22 cellular contexts compared by ENCODE assay signal in genomic region chr11:2766166-2766565, GRCh38.
DNase-seq lines count a peak whose midpoint lies in the region; ATAC-seq and TF ChIP-seq lines count a peak whose summit lies in the region.
"Had no signal": no experiment of that assay in that cellular context is flagged by ENCODE, and none has a peak within 500 bp of the region (broad histone marks: within the 10 kb centered on the region; RNA-seq: fewer than 3 reads in every experiment).

No MANE protein-coding gene starts in this region.

- ATAC-seq in central memory CD8-positive, alpha-beta T cell (replicated peaks; ENCODE audit: extremely low read depth, poor library complexity, severe bottlenecking): no peak

- no peak overlapping the region for H3K4me3 Mint-ChIP-seq in central memory CD8-positive, alpha-beta T cell
- no peak overlapping the region for H3K4me3 Mint-ChIP-seq in endodermal cell
- H3K4me3 Mint-ChIP-seq in activated T-helper 2 cell treated with anti-CD3 and anti-CD28 coated beads, Interferon-gamma antibody, Interleukin-2, Interleukin-4, amounts not matched to agents 10 μg/mL and 5 μg/mL and 100 μg/mL, durations not matched to agents 14 hours and 24 hours and 36 hours (ENCODE audit: low read depth): no peak overlapping the region
- H3K4me3 Mint-ChIP-seq: H9 had no signal

- H3K27ac ChIP-seq in endodermal cell (ENCODE audit: low read depth, low read length) (no peak overlapping the region), spleen (no peak overlapping the region), PC-9 (no peak overlapping the region)
- H3K27ac ChIP-seq: GM23248 had no signal

- H4K20me1 ChIP-seq in PC-9 (ENCODE audit: insufficient read depth): no peaks in the 10 kb centered on the region

- H3K4me1 ChIP-seq in endodermal cell (ENCODE audit: control insufficient read depth, insufficient read depth, low read length) (no peaks in the 10 kb centered on the region), spleen (no peaks in the 10 kb centered on the region), PC-9 (replicated peaks; ENCODE audit: insufficient read depth) (no peaks in the 10 kb centered on the region)
- H3K4me1 ChIP-seq: BE2C had no signal

- H3K36me3 Mint-ChIP-seq in central memory CD8-positive, alpha-beta T cell (ENCODE audit: insufficient read depth): peaks cover 7% of the 10 kb centered on the region
- H3K36me3 Mint-ChIP-seq in endodermal cell (ENCODE audit: low read depth): no peaks in the 10 kb centered on the region
- no peaks in the 10 kb centered on the region for H3K36me3 Mint-ChIP-seq in activated T-helper 2 cell treated with anti-CD3 and anti-CD28 coated beads, Interferon-gamma antibody, Interleukin-2, Interleukin-4, amounts not matched to agents 10 μg/mL and 5 μg/mL and 100 μg/mL, durations not matched to agents 14 hours and 24 hours and 36 hours (ENCODE audit: low read depth)

- H3K9me3 ChIP-seq in endodermal cell (ENCODE audit: control insufficient read depth, low read length) (no peaks in the 10 kb centered on the region), spleen (no peaks in the 10 kb centered on the region), PC-9 (ENCODE audit: insufficient read depth, low read depth) (no peaks in the 10 kb centered on the region)
- H3K9me3 ChIP-seq: BE2C had no signal

- intact Hi-C loops in spleen (cut with DNase I; ENCODE audit: low total_unique reads) (no loop called here), PC-9 (cut with micrococcal nuclease; ENCODE audit: unreplicated experiment) (no loop called here)
- intact Hi-C loops in activated T-helper 2 cell treated with anti-CD3 and anti-CD28 coated beads, Interferon-gamma antibody, Interleukin-2, Interleukin-4, amounts not matched to agents 10 μg/mL and 5 μg/mL and 100 μg/mL, durations not matched to agents 14 hours and 24 hours and 36 hours (cut with micrococcal nuclease): no loop called here

- H3K27me3 ChIP-seq in endodermal cell (ENCODE audit: control insufficient read depth, insufficient read depth, low read length, poor library complexity, severe bottlenecking) (peaks cover 11% of the 10 kb centered on the region), spleen (replicated peaks in 1 of 7) (no peaks in the 10 kb centered on the region), PC-9 (ENCODE audit: insufficient read depth, low read depth) (no peaks in the 10 kb centered on the region)
- H3K27me3 ChIP-seq: BE2C had no signal

- H3K4me3 ChIP-seq in endodermal cell (ENCODE audit: low read length): no peak overlapping the region
- H3K4me3 ChIP-seq in spleen: no peak overlapping the region
- H3K4me3 ChIP-seq in PC-9: no peak overlapping the region
- H3K4me3 ChIP-seq: GM23248 had no signal

- no peak overlapping the region for H3K4me2 ChIP-seq in PC-9

- no peaks in the 10 kb centered on the region for H3K9me2 ChIP-seq in PC-9 (ENCODE audit: insufficient read depth)

- POLR2A ChIA-PET in PC-9 (lab: Charles Lee; ENCODE audit: unreplicated experiment): no interaction called here

- TF ChIP-seq POLR2A in spleen (IDR thresholded peaks at IDR 0.05): no peak

- H3K36me3 ChIP-seq in endodermal cell (ENCODE audit: control insufficient read depth, insufficient read depth, low read length) (no peaks in the 10 kb centered on the region), spleen (peaks cover 0 to 28% (median 0%) of the 10 kb centered on the region in 6 donors), PC-9 (ENCODE audit: low read depth) (no peaks in the 10 kb centered on the region)
- H3K36me3 ChIP-seq: BE2C had no signal

- peak; percentile 26 for DNase-seq in activated CD8-positive, alpha-beta memory T cell treated with anti-CD3 and anti-CD28 coated beads, Interleukin-2, amount 50 U/mL, for 48 hours
- DNase-seq in activated CD8-positive, alpha-beta memory T cell treated with anti-CD3 and anti-CD28 coated beads for 24 hours: no peak
- peak in 1 of 2 donors; percentile 11 for DNase-seq in central memory CD8-positive, alpha-beta T cell (ENCODE audit: low spot score in 2 of 2)
- DNase-seq in endodermal cell (peak; percentile 13), spleen (peak; percentile 23), PC-9 (no peak), activated gamma-delta T cell treated with Interleukin-2 at 50 U/mL for 16 hours (no peak)
- DNase-seq in activated T-helper 2 cell treated with anti-CD3 and anti-CD28 coated beads, Interferon-gamma antibody, Interleukin-2, Interleukin-4, amounts not matched to agents 10 μg/mL and 5 μg/mL and 100 μg/mL, durations not matched to agents 14 hours and 24 hours and 36 hours (ENCODE audit: low spot score): no peak
- DNase-seq: BE2C, EL, GF-D8, GM23248, H9, Kasumi-1, NCI-H1694, NCI-H2081, NCI-H2171, NCI-H345, NCI-H524, NCI-H82, OCI-M1, SHP77 had no signal

- H3K9me3 Mint-ChIP-seq in central memory CD8-positive, alpha-beta T cell: no peaks in the 10 kb centered on the region
- no peaks in the 10 kb centered on the region for H3K9me3 Mint-ChIP-seq in endodermal cell
- peaks cover 6% of the 10 kb centered on the region for H3K9me3 Mint-ChIP-seq in activated T-helper 2 cell treated with anti-CD3 and anti-CD28 coated beads, Interferon-gamma antibody, Interleukin-2, Interleukin-4, amounts not matched to agents 10 μg/mL and 5 μg/mL and 100 μg/mL, durations not matched to agents 14 hours and 24 hours and 36 hours
- H3K9me3 Mint-ChIP-seq: H9 had no signal

- 96 to 100% methylated on average over 2 to 4 of the region's 4 CpGs for WGBS in endodermal cell (ENCODE audit: insufficient coverage in 1 of 2, insufficient read length in 1 of 2), 2 experiments
- 89 to 97% (median 92%) methylated on average over 4 of the region's 4 CpGs for WGBS in spleen, 5 donors

- no TSS peak for BruUV-seq in PC-9 (replicated peaks; lab: Mats Ljungman, UMichigan)

- peaks cover under 1% of the 10 kb centered on the region for H3K4me1 Mint-ChIP-seq in central memory CD8-positive, alpha-beta T cell
- no peaks in the 10 kb centered on the region for H3K4me1 Mint-ChIP-seq in endodermal cell
- H3K4me1 Mint-ChIP-seq in activated T-helper 2 cell treated with anti-CD3 and anti-CD28 coated beads, Interferon-gamma antibody, Interleukin-2, Interleukin-4, amounts not matched to agents 10 μg/mL and 5 μg/mL and 100 μg/mL, durations not matched to agents 14 hours and 24 hours and 36 hours (ENCODE audit: low read depth): no peaks in the 10 kb centered on the region
- H3K4me1 Mint-ChIP-seq: H9 had no signal

- peaks cover 23% of the 10 kb centered on the region for H3K27me3 Mint-ChIP-seq in central memory CD8-positive, alpha-beta T cell
- H3K27me3 Mint-ChIP-seq in endodermal cell (ENCODE audit: insufficient read depth): peaks cover 63% of the 10 kb centered on the region
- H3K27me3 Mint-ChIP-seq in activated T-helper 2 cell treated with anti-CD3 and anti-CD28 coated beads, Interferon-gamma antibody, Interleukin-2, Interleukin-4, amounts not matched to agents 10 μg/mL and 5 μg/mL and 100 μg/mL, durations not matched to agents 14 hours and 24 hours and 36 hours (ENCODE audit: low read depth): peaks cover 9% of the 10 kb centered on the region

- no peak overlapping the region for H2AFZ ChIP-seq in PC-9
- H2AFZ ChIP-seq: GM23248 had no signal

- peak overlapping the region; percentile 45 for H3K27ac Mint-ChIP-seq in central memory CD8-positive, alpha-beta T cell (ENCODE audit: low read depth)
- no peak overlapping the region for H3K27ac Mint-ChIP-seq in endodermal cell
- no peak overlapping the region for H3K27ac Mint-ChIP-seq in activated T-helper 2 cell treated with anti-CD3 and anti-CD28 coated beads, Interferon-gamma antibody, Interleukin-2, Interleukin-4, amounts not matched to agents 10 μg/mL and 5 μg/mL and 100 μg/mL, durations not matched to agents 14 hours and 24 hours and 36 hours
- H3K27ac Mint-ChIP-seq: H9 had no signal

- H3K79me2 ChIP-seq in PC-9 (ENCODE audit: low read depth): no peaks in the 10 kb centered on the region

- TF ChIP-seq CTCF in endodermal cell (conservative IDR thresholded peaks at IDR 0.05) (no peak), spleen (IDR thresholded peaks at IDR 0.05 in 8 of 11, conservative IDR thresholded peaks at IDR 0.05 in 3 of 11) (no peak), PC-9 (conservative IDR thresholded peaks at IDR 0.05) (no peak)

- no peak overlapping the region for H3K9ac ChIP-seq in endodermal cell (ENCODE audit: extremely low read depth, low read length, poor library complexity, severe bottlenecking)
- H3K9ac ChIP-seq: GM23248 had no signal

- CTCF ChIA-PET in PC-9 (lab: Charles Lee): no interaction called here

- no peaks in the 10 kb centered on the region for H3F3A ChIP-seq in PC-9 (ENCODE audit: insufficient read depth, low read depth)

Comparison
In these comparisons a context has a peak if more than half of its experiments do, and no peak if none do; other contexts are left out.
1. DNase-seq: peak in activated CD8-positive, alpha-beta memory T cell treated with anti-CD3 and anti-CD28 coated beads, Interleukin-2, amount 50 U/mL, for 48 hours (single experiment), endodermal cell (single experiment) and spleen (single experiment); none in activated CD8-positive, alpha-beta memory T cell treated with anti-CD3 and anti-CD28 coated beads for 24 hours (single experiment), PC-9 (0 of 2), activated T-helper 2 cell treated with anti-CD3 and anti-CD28 coated beads, Interferon-gamma antibody, Interleukin-2, Interleukin-4, amounts not matched to agents 10 μg/mL and 5 μg/mL and 100 μg/mL, durations not matched to agents 14 hours and 24 hours and 36 hours (single experiment) and activated gamma-delta T cell treated with Interleukin-2 at 50 U/mL for 16 hours (single experiment).